8 cellular contexts compared by ENCODE assay signal in genomic region chr4:124712417-124713212, GRCh38. TPM values are rescaled to one million over a fixed set of nuclear protein-coding genes. Genes with fewer than 3 reads are reported as not detected.
A peak's percentile ranks its signal among the peaks of the same experiment; 100 is the strongest.
DNase-seq lines count a peak whose midpoint lies in the region; TF ChIP-seq lines count a peak whose summit lies in the region.

ANKRD50 (minus strand) TSS chr4:124712732; CDS start chr4:124710511, 2,221 bp downstream.

- H3K4me2 ChIP-seq in GM23248 (ENCODE audit: unreplicated experiment) (peak within 1 kb of the TSS; percentile 95), neural cell (ENCODE audit: low read length) (peak within 1 kb of the TSS; percentile 86)

- H3K79me2 ChIP-seq in GM23248 (ENCODE audit: insufficient read depth) (peaks cover 43% of the 10 kb centered on the region), neural cell (replicated peaks; ENCODE audit: insufficient read depth, low read length) (peaks cover 45% of the 10 kb centered on the region)

- H3F3A ChIP-seq in GM23248 (ENCODE audit: insufficient read depth), result peaks cover 30% of the 10 kb centered on the region
- no peaks in the 10 kb centered on the region for H3F3A ChIP-seq in neural cell (ENCODE audit: insufficient read depth, low read length, poor library complexity, severe bottlenecking)

- 1% methylated on average over 32 to 62 of the region's 83 CpGs for WGBS in GM23248 (ENCODE audit: low coverage in 1 of 2, low lambda C conversion rate in 2 of 2, missing lambda C conversion rate in 2 of 2), 2 experiments

- peaks cover 32% of the 10 kb centered on the region for H3K4me1 ChIP-seq in GM23248 (ENCODE audit: insufficient read depth)

- TF ChIP-seq RAD21 in neural cell (conservative IDR thresholded peaks at IDR 0.05), result no peak

- peak; percentile 72 for TF ChIP-seq EP300 in neural cell (conservative IDR thresholded peaks at IDR 0.05; ENCODE audit: poor library complexity, severe bottlenecking)

- DNase-seq in Daoy (ENCODE audit: low read depth), result peak; percentile 85
- DNase-seq in GM23248, result peak; percentile 97
- DNase-seq in RKO (ENCODE audit: low spot score), result peak; percentile 90
- peak; percentile 34 for DNase-seq in activated gamma-delta T cell treated with anti-CD3 and anti-CD28 coated beads, Interleukin-2, amount 50 U/mL, for 16 hours (ENCODE audit: low read depth)
- DNase-seq in foreskin fibroblast, result peak; percentile 95 to 96
- DNase-seq in stromal cell of bone marrow (ENCODE audit: low read depth), result peak; percentile 84

- H3K36me3 ChIP-seq in GM23248 (ENCODE audit: low read depth) (peaks cover 2% of the 10 kb centered on the region; the same call in 1 of the 2 replicates), KOPT-K1 (ENCODE audit: insufficient read depth, low read length) (no peaks in the 10 kb centered on the region), neural cell (ENCODE audit: insufficient read depth, low read length) (no peaks in the 10 kb centered on the region)

- no peak for TF ChIP-seq CTCF in foreskin fibroblast (IDR thresholded peaks at IDR 0.05; ENCODE audit: low read depth, low read length)
- TF ChIP-seq CTCF in neural cell (IDR thresholded peaks at IDR 0.05; ENCODE audit: poor library complexity, severe bottlenecking), result no peak

- H4K20me1 ChIP-seq in GM23248 (ENCODE audit: insufficient read depth), result 0 out of 2 replicates have a peak, but pooled peaks cover 6% of the 10 kb centered on the region
- peaks cover 8% of the 10 kb centered on the region for H4K20me1 ChIP-seq in neural cell (ENCODE audit: insufficient read depth)

- in situ Hi-C loops in GM23248 (cut with MboI), result no loop called here

- no peaks in the 10 kb centered on the region for H3K9me2 ChIP-seq in GM23248 (ENCODE audit: insufficient read depth)
- H3K9me2 ChIP-seq in neural cell (ENCODE audit: insufficient read depth, low read length), result no peaks in the 10 kb centered on the region

- H3K4me3 ChIP-seq in GM23248 (peak within 1 kb of the TSS; percentile 90), foreskin fibroblast (ENCODE audit: low read depth in 1 of 2, low read length in 2 of 2) (peak within 1 kb of the TSS; percentile 84 to 91), neural cell (ENCODE audit: low read length) (peak within 1 kb of the TSS; percentile 79)

- H2AFZ ChIP-seq in GM23248 (peak within 1 kb of the TSS; percentile 97), neural cell (ENCODE audit: low read depth, low read length) (peak within 1 kb of the TSS; percentile 93)

- H3K27ac ChIP-seq in GM23248 (peak within 1 kb of the TSS; percentile 99), KOPT-K1 (ENCODE audit: low read depth, low read length, poor library complexity, severe bottlenecking) (peak within 1 kb of the TSS; percentile 82), neural cell (ENCODE audit: low read length) (peak within 1 kb of the TSS; percentile 99)

- H3K9me3 ChIP-seq in GM23248 (ENCODE audit: low read depth), result no peaks in the 10 kb centered on the region
- no peaks in the 10 kb centered on the region for H3K9me3 ChIP-seq in KOPT-K1 (ENCODE audit: insufficient read depth, low read length, poor library complexity, severe bottlenecking)
- H3K9me3 ChIP-seq in neural cell (ENCODE audit: low read length), result no peaks in the 10 kb centered on the region

- H3K27me3 ChIP-seq in GM23248 (replicated peaks; ENCODE audit: insufficient read depth) (no peaks in the 10 kb centered on the region), neural cell (ENCODE audit: insufficient read depth, low read depth, low read length) (no peaks in the 10 kb centered on the region)

- H3K9ac ChIP-seq in GM23248, result peak within 1 kb of the TSS; percentile 98
- peak within 1 kb of the TSS; percentile 96 for H3K9ac ChIP-seq in neural cell (ENCODE audit: low read length)

TF ChIP-seq in neural cell, 6 proteins besides CTCF, POLR2A, EP300 and RAD21:
- TF ChIP-seq SMC3 (conservative IDR thresholded peaks at IDR 0.05; ENCODE audit: poor library complexity) (peak; percentile 10), TAF1 (IDR thresholded peaks at IDR 0.05; ENCODE audit: low read depth) (peak; percentile 49), EZH2 (IDR thresholded peaks at IDR 0.05; ENCODE audit: borderline replicate concordance, insufficient read depth, low read length, poor library complexity, severe bottlenecking) (no peak), MXI1 (conservative IDR thresholded peaks at IDR 0.05; ENCODE audit: poor library complexity, severe bottlenecking) (peak; percentile 14), POLR2AphosphoS5 (IDR thresholded peaks at IDR 0.05) (peak; percentile 89), REST (IDR thresholded peaks at IDR 0.05; ENCODE audit: borderline replicate concordance) (peak; percentile 30)
TF ChIP-seq in neural cell: peak in this region for 5.

RNA-seq across cellular contexts. Expression of gene ANKRD50, which starts in this region (rescaled TPM):
- 2.8 and 3.2 TPM in 2 replicates for total RNA-seq in Daoy (2014; rRNA removed; shearing (Covaris generic))
- total RNA-seq in GM23248 (2014; rRNA removed; shearing (Covaris generic)), result 16.4 and 18.7 TPM in 2 replicates
- polyA plus RNA-seq in GM23248 (2016; fragmentation: Nextera tagmentation; extraction: Ambion mirVana), result 5.4 and 6.2 TPM in 2 replicates
- 17.0 and 18.6 TPM in 2 replicates for polyA plus RNA-seq in neural cell
- 82.5 and 100 TPM in 2 replicates for polyA minus RNA-seq in neural cell

Comparison
In these comparisons a context has a peak if more than half of its experiments do, and no peak if none do; other contexts are left out.
1. Peak in every context shown above with its lines: DNase-seq, H3K4me3 ChIP-seq and H3K27ac ChIP-seq.
2. DNase-seq: peak in every context shown above with its lines; median percentile 97 in GM23248; 96 in foreskin fibroblast; 90 in RKO; 85 in Daoy; 84 in stromal cell of bone marrow; 34 in activated gamma-delta T cell treated with anti-CD3 and anti-CD28 coated beads, Interleukin-2, amount 50 U/mL, for 16 hours.